Comparison of ENCODE assay signal across 8 cellular contexts in the genomic region with DNA sequence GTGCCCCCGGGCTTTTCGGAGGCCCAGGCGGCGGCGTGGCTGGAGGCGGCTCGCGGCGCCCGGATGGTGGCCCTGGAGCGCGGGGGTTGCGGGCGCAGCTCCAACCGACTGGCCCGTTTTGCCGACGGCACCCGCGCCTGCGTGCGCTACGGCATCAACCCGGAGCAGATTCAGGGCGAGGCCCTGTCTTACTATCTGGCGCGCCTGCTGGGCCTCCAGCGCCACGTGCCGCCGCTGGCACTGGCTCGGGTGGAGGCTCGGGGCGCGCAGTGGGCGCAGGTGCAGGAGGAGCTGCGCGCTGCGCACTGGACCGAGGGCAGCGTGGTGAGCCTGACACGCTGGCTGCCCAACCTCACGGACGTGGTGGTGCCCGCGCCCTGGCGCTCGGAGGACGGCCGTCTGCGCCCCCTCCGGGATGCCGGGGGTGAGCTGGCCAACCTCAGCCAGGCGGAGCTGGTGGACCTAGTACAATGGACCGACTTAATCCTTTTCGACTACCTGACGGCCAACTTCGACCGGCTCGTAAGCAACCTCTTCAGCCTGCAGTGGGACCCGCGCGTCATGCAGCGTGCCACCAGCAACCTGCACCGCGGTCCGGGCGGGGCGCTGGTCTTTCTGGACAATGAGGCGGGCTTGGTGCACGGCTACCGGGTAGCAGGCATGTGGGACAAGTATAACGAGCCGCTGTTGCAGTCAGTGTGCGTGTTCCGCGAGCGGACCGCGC. TPM values are rescaled to one million over a fixed set of nuclear protein-coding genes. Genes with fewer than 3 reads are reported as not detected.
DNase-seq lines count a peak whose midpoint lies in the region; ATAC-seq, FAIRE-seq and TF ChIP-seq lines count a peak whose summit lies in the region.

No MANE protein-coding gene starts in this region.

- DNase-seq in COR-L47 (lab: John Stamatoyannopoulos, UW) (peak; percentile 65), GM19239 (ENCODE audit: insufficient read length, low spot score) (peak; percentile 27), endodermal cell (peak; percentile 84), mesothelial cell of epicardium (ENCODE audit: low spot score in 2 of 2, unreplicated experiment in 2 of 2) (peak; percentile 29 to 62), tibial artery (peak; percentile 21 to 65)

- peaks cover 3% of the 10 kb centered on the region for H3K4me1 ChIP-seq in endodermal cell (ENCODE audit: control insufficient read depth, insufficient read depth, low read length)
- H3K4me1 ChIP-seq in tibial artery, result peaks cover 0 to 36% (median 24%) of the 10 kb centered on the region in 4 donors

- FAIRE-seq in GM19239 (lab: Jason Lieb, UNC), result no peak

- H3K4me3 Mint-ChIP-seq in endodermal cell, result peak overlapping the region; percentile 66
- H3K4me3 Mint-ChIP-seq in mesothelial cell of epicardium, result peak overlapping the region; percentile 84

- ATAC-seq in HG03439 (IDR thresholded peaks at IDR 0.05; ENCODE audit: unreplicated experiment), result peak; percentile 31
- ATAC-seq in SK-N-SH treated with all-trans-retinoic acid at 6 μM for 48 hours, result peak; percentile 15
- ATAC-seq in HG03039 (IDR thresholded peaks at IDR 0.05; ENCODE audit: unreplicated experiment), result no peak

- H3K9me3 ChIP-seq in endodermal cell (ENCODE audit: control insufficient read depth, low read length) (no peaks in the 10 kb centered on the region), tibial artery (no peaks in the 10 kb centered on the region)

- H3K27ac Mint-ChIP-seq in endodermal cell, result no peak overlapping the region
- H3K27ac Mint-ChIP-seq in mesothelial cell of epicardium, result peak overlapping the region; percentile 88

- H3K4me3 ChIP-seq in endodermal cell (ENCODE audit: low read length), result peak overlapping the region; percentile 85
- H3K4me3 ChIP-seq in tibial artery, result peak overlapping the region; percentile 57 to 70

- 1% methylated on average over 27 to 80 of the region's 80 CpGs for WGBS in endodermal cell (ENCODE audit: insufficient coverage in 1 of 2, insufficient read length in 1 of 2), 2 experiments

- H3K36me3 ChIP-seq in endodermal cell (ENCODE audit: control insufficient read depth, insufficient read depth, low read length) (no peaks in the 10 kb centered on the region), tibial artery (no peaks in the 10 kb centered on the region)

- intact Hi-C loops in tibial artery (cut with DNase I; ENCODE audit: low total_unique reads), result loop anchor here (5.0 to 10.0 kb wide), 5 partner anchors 43 to 866 kb away; a partner anchor contains a TSS

- peaks cover 26% of the 10 kb centered on the region for H3K27me3 ChIP-seq in endodermal cell (ENCODE audit: control insufficient read depth, insufficient read depth, low read length, poor library complexity, severe bottlenecking)
- peaks cover 0 to 38% of the 10 kb centered on the region in 2 donors for H3K27me3 ChIP-seq in tibial artery

- H3K27me3 Mint-ChIP-seq in endodermal cell (ENCODE audit: insufficient read depth) (peaks cover 65% of the 10 kb centered on the region), mesothelial cell of epicardium (ENCODE audit: low read depth) (no peaks in the 10 kb centered on the region)

- H3K36me3 Mint-ChIP-seq in endodermal cell (ENCODE audit: low read depth), result no peaks in the 10 kb centered on the region
- H3K36me3 Mint-ChIP-seq in mesothelial cell of epicardium, result no peaks in the 10 kb centered on the region

- H3K9me3 Mint-ChIP-seq in endodermal cell, result peaks cover 1% of the 10 kb centered on the region
- H3K9me3 Mint-ChIP-seq in mesothelial cell of epicardium, result no peaks in the 10 kb centered on the region

- H3K4me1 Mint-ChIP-seq in endodermal cell (peaks cover 6% of the 10 kb centered on the region), mesothelial cell of epicardium (peaks cover 59% of the 10 kb centered on the region)

- H3K27ac ChIP-seq in endodermal cell (ENCODE audit: low read depth, low read length) (peak overlapping the region; percentile 84), tibial artery (no peak overlapping the region)

- TF ChIP-seq CTCF in endodermal cell (conservative IDR thresholded peaks at IDR 0.05) (no peak), mesothelial cell of epicardium (IDR thresholded peaks at IDR 0.05; ENCODE audit: unreplicated experiment) (no peak), tibial artery (IDR thresholded peaks at IDR 0.05) (no peak)

- peak overlapping the region; percentile 67 for H3K9ac ChIP-seq in endodermal cell (ENCODE audit: extremely low read depth, low read length, poor library complexity, severe bottlenecking)

TF ChIP-seq in SK-N-SH treated with all-trans-retinoic acid at 6 μM for 48 hours, 23 proteins besides CTCF, POLR2A, EP300 and RAD21:
- TF ChIP-seq ZFP3 (CRISPR knock-in tag; IDR thresholded peaks at IDR 0.05) (0 out of 2 replicates have a peak, but pooled peaks have one; percentile 9), ZNF70 (CRISPR knock-in tag; IDR thresholded peaks at IDR 0.05) (no peak)

RNA-seq across cellular contexts. Expression of a gene that starts 0.9 kb away (rescaled TPM):
- total RNA-seq in endodermal cell, result 10 to 100 TPM; 11.7 to 17.4 TPM
- 36.3 TPM for polyA plus RNA-seq in endodermal cell (2013, experiment 1 of 2)
- 33.7 TPM for polyA plus RNA-seq in endodermal cell (2013, experiment 2 of 2)
- total RNA-seq in mesothelial cell of epicardium, result 70.7 to 73.1 TPM (median 72.8 TPM) in 3 replicates

RNA-seq across cellular contexts. Expression of a gene that starts 43.4 kb away (rescaled TPM):
- total RNA-seq in endodermal cell (10 to 100 TPM; 48.5 to 63.8 TPM), mesothelial cell of epicardium (81.2 to 88.2 TPM (median 86.6 TPM) in 3 replicates)
- 39.5 TPM for polyA plus RNA-seq in endodermal cell (2013, experiment 1 of 2)
- polyA plus RNA-seq in endodermal cell (2013, experiment 2 of 2), result 33.2 TPM

Comparison
In these comparisons a context has a peak if more than half of its experiments do, and no peak if none do; other contexts are left out.
1. DNase-seq: peak in every context shown above with its lines; median percentile 84 in endodermal cell; 65 in COR-L47; 46 in mesothelial cell of epicardium; 43 in tibial artery; 27 in GM19239.